In the genomic region with DNA sequence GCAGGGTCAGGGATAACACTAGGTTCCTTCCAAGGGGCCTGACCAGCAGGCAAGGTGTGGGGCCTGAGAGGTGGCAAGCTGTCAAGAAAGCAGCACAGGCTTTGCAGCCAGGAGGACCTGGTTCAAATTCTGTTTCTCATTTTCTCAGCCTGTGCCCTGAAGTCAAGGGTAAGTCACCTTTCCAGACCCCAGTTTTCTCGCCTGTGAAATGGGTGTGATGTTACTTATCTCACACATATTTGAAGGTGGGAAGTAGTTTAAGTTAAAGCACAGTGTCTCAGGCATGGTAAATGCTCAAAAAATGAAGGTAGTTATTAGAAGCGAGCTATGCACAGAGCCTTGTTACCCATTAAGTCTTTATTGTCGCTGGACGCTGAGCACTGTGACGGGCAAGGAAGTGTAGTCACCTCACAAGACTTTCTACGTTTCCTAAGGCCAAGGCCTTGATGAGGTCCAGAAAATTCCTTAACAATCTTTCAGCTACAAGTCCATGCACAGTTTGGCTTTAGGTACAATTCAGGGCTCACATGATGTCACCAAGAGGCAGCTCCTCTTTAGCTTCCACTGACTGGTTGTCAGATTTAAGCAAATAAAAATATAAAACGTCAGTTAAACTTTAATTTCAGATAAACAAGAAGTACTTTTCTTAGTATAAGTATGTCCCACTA, we compare ENCODE assay signal across 22 cellular contexts.
"Had no signal": no experiment of that assay in that cellular context is flagged by ENCODE, and none has a peak within 500 bp of the region (broad histone marks: within the 10 kb centered on the region; RNA-seq: fewer than 3 reads in every experiment).

No MANE protein-coding gene starts in this region.

- H3K27me3 ChIP-seq: body of pancreas, gastrocnemius medialis, heart right ventricle, tibial nerve, vagina had no signal

- H3K4me1 ChIP-seq: gastrocnemius medialis, parathyroid adenoma had no signal

- FAIRE-seq: endometrium had no signal

- H3K27ac ChIP-seq: body of pancreas, coronary artery, gastrocnemius medialis, heart right ventricle, parathyroid adenoma, tibial nerve, vagina had no signal

- H3K9me3 ChIP-seq: body of pancreas, gastrocnemius medialis, heart right ventricle, tibial nerve, vagina had no signal

- H3K4me3 Mint-ChIP-seq: activated CD4-positive, alpha-beta T cell treated with anti-CD3 and anti-CD28 coated beads, Interleukin-2, amount 10 ng/mL, durations not matched to agents 7 days and 5 days; activated CD8-positive, alpha-beta T cell treated with anti-CD3 and anti-CD28 coated beads, Interleukin-2, amount 10 ng/mL, durations not matched to agents 7 days and 5 days; activated naive CD8-positive, alpha-beta T cell treated with anti-CD3 and anti-CD28 coated beads, Interleukin-2, amount 10 ng/mL, durations not matched to agents 7 days and 5 days; activated T-cell treated with anti-CD3 and anti-CD28 coated beads, Interleukin-2, amount 50 U/mL, for 24 hours; immature natural killer cell; naive thymus-derived CD8-positive, alpha-beta T cell had no signal

- H3K36me3 Mint-ChIP-seq: immature natural killer cell; naive thymus-derived CD8-positive, alpha-beta T cell had no signal

- H3K9me3 Mint-ChIP-seq: activated CD4-positive, alpha-beta T cell treated with anti-CD3 and anti-CD28 coated beads, Interleukin-2, amount 10 ng/mL, durations not matched to agents 7 days and 5 days; activated T-cell treated with anti-CD3 and anti-CD28 coated beads, Interleukin-2, amount 50 U/mL, for 24 hours; activated T-helper 2 cell treated with anti-CD3 and anti-CD28 coated beads, Interferon-gamma antibody, Interleukin-2, Interleukin-4, amounts not matched to agents 10 μg/mL and 5 μg/mL and 100 μg/mL, durations not matched to agents 14 hours and 24 hours and 36 hours; immature natural killer cell; naive thymus-derived CD8-positive, alpha-beta T cell had no signal

- H3K36me3 ChIP-seq: gastrocnemius medialis, heart right ventricle, tibial nerve, vagina had no signal

- H3K9ac ChIP-seq: parathyroid adenoma had no signal

- H3K4me3 ChIP-seq: body of pancreas, coronary artery, gastrocnemius medialis, heart right ventricle, tibial nerve, vagina had no signal

- DNase-seq: activated CD4-positive, alpha-beta T cell treated with anti-CD3 and anti-CD28 coated beads, Interleukin-2, amount 10 ng/mL, durations not matched to agents 7 days and 5 days; activated CD8-positive, alpha-beta T cell treated with anti-CD3 and anti-CD28 coated beads, Interleukin-2, amount 10 ng/mL, durations not matched to agents 7 days and 5 days; activated naive CD4-positive, alpha-beta T cell treated with Interleukin-2 at 50 U/mL for 16 hours; activated naive CD8-positive, alpha-beta T cell treated with anti-CD3 and anti-CD28 coated beads, Interleukin-2, amount 10 ng/mL, durations not matched to agents 7 days and 5 days; activated T-cell treated with anti-CD3 and anti-CD28 coated beads, Interleukin-2, amount 50 U/mL, for 24 hours; amygdala; gastrocnemius medialis; heart right ventricle; immature natural killer cell; naive thymus-derived CD8-positive, alpha-beta T cell; retina; stimulated activated CD4-positive, alpha-beta T cell treated with anti-CD3 and anti-CD28 coated beads, Interleukin-12 subunit alpha, Interleukin-12 subunit beta, amount 100 ng/mL, for 4 hours; stimulated activated CD4-positive, alpha-beta T cell treated with anti-CD3 and anti-CD28 coated beads, Interleukin-1b, Interleukin-23, amount 100 ng/mL, for 48 hours; stimulated activated naive CD8-positive, alpha-beta T cell treated with anti-CD3 and anti-CD28 coated beads, Interleukin-15, Interleukin-2, amounts not matched to agents 100 U/mL and 50 U/mL, for 24 hours; T1000 had no signal

- H3K27ac Mint-ChIP-seq: activated CD4-positive, alpha-beta T cell treated with anti-CD3 and anti-CD28 coated beads, Interleukin-2, amount 10 ng/mL, durations not matched to agents 7 days and 5 days; activated CD8-positive, alpha-beta T cell treated with anti-CD3 and anti-CD28 coated beads, Interleukin-2, amount 10 ng/mL, durations not matched to agents 7 days and 5 days; activated naive CD8-positive, alpha-beta T cell treated with anti-CD3 and anti-CD28 coated beads, Interleukin-2, amount 10 ng/mL, durations not matched to agents 7 days and 5 days; activated T-cell treated with anti-CD3 and anti-CD28 coated beads, Interleukin-2, amount 50 U/mL, for 24 hours; activated T-helper 2 cell treated with anti-CD3 and anti-CD28 coated beads, Interferon-gamma antibody, Interleukin-2, Interleukin-4, amounts not matched to agents 10 μg/mL and 5 μg/mL and 100 μg/mL, durations not matched to agents 14 hours and 24 hours and 36 hours; immature natural killer cell had no signal
